ENCODE assay signal across 37 cellular contexts in the genomic region with DNA sequence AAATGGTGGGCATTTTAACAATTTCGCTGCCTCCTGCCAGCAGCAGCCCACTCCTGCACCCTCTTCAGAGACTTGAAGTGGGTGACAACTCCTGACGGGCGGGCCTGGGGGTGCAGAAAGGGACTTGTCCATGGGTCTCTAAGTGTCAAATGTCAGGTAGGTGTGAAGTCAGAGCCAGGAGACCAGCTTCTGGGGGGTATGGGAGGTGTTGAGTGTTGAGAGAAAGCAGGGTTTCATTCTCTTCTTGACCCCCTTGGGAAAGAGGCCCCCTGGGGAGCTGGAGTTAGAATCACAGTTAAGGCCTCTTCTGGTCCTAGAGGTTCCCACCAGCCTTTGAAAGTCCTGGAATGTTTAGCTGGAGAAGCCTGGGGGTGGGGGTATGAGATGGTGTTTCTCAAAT. TPM values are rescaled to one million over a fixed set of nuclear protein-coding genes. Genes with fewer than 3 reads are reported as not detected.
"Had no signal": no experiment of that assay in that cellular context is flagged by ENCODE, and none has a peak within 500 bp of the region (broad histone marks: within the 10 kb centered on the region; RNA-seq: fewer than 3 reads in every experiment).

No MANE protein-coding gene starts in this region.

- H3K27me3 Mint-ChIP-seq: activated CD4-positive, alpha-beta T cell treated with anti-CD3 and anti-CD28 coated beads for 36 hours; activated naive CD4-positive, alpha-beta T cell treated with anti-CD3 and anti-CD28 coated beads, Interleukin-2, amount 50 U/mL, for 24 hours; activated naive CD8-positive, alpha-beta T cell treated with anti-CD3 and anti-CD28 coated beads for 36 hours; activated naive CD8-positive, alpha-beta T cell treated with anti-CD3 and anti-CD28 coated beads, Interleukin-2, amount 50 U/mL, for 24 hours; brain had no signal

- H3K4me3 Mint-ChIP-seq: activated CD4-positive, alpha-beta memory T cell treated with anti-CD3 and anti-CD28 coated beads for 36 hours; activated CD4-positive, alpha-beta T cell treated with anti-CD3 and anti-CD28 coated beads for 36 hours; activated CD4-positive, alpha-beta T cell treated with anti-CD3 and anti-CD28 coated beads, Interleukin-2, amount 10 ng/mL, durations not matched to agents 24 days and 14 days; activated CD8-positive, alpha-beta memory T cell treated with anti-CD3 and anti-CD28 coated beads, Interleukin-2, amount 10 ng/mL, durations not matched to agents 7 days and 5 days; activated CD8-positive, alpha-beta T cell treated with anti-CD3 and anti-CD28 coated beads, Interleukin-2, amount 10 ng/mL, durations not matched to agents 7 days and 5 days; activated naive CD4-positive, alpha-beta T cell treated with anti-CD3 and anti-CD28 coated beads for 36 hours; activated naive CD4-positive, alpha-beta T cell treated with anti-CD3 and anti-CD28 coated beads, Interleukin-2, amount 50 U/mL, for 24 hours; activated naive CD8-positive, alpha-beta T cell treated with anti-CD3 and anti-CD28 coated beads for 36 hours; activated naive CD8-positive, alpha-beta T cell treated with anti-CD3 and anti-CD28 coated beads, Interleukin-2, amount 50 U/mL, for 24 hours; activated T-helper 1 cell treated with anti-CD3 and anti-CD28 coated beads, Interleukin-12 subunit alpha, Interleukin-12 subunit beta, Interleukin-2, Interleukin-4 antibody, amounts not matched to agents 30 ng/mL and 10 ng/mL and 1 ng/mL, durations not matched to agents 14 hours and 24 hours and 36 hours; brain; dendritic cell treated with granulocyte-macrophage colony-stimulating factor and Interleukin-4, amounts not matched to agents 40 ng/mL and 50 ng/mL, for 4 days had no signal

- H3K4me1 ChIP-seq: colonic mucosa, foreskin keratinocyte had no signal

- H3K9me3 ChIP-seq: adrenal gland, ascending aorta, breast epithelium, colonic mucosa, esophagus muscularis mucosa, gastrocnemius medialis, heart left ventricle had no signal

- H3K27me3 ChIP-seq: adrenal gland, ascending aorta, breast epithelium, cardiac muscle cell, colonic mucosa, esophagus muscularis mucosa, gastrocnemius medialis, heart left ventricle had no signal

- H3K4me1 Mint-ChIP-seq: activated CD4-positive, alpha-beta T cell treated with anti-CD3 and anti-CD28 coated beads for 36 hours; activated CD4-positive, alpha-beta T cell treated with anti-CD3 and anti-CD28 coated beads, Interleukin-2, amount 10 ng/mL, durations not matched to agents 24 days and 14 days; activated naive CD4-positive, alpha-beta T cell treated with anti-CD3 and anti-CD28 coated beads, Interleukin-2, amount 50 U/mL, for 24 hours; activated naive CD8-positive, alpha-beta T cell treated with anti-CD3 and anti-CD28 coated beads for 36 hours; activated naive CD8-positive, alpha-beta T cell treated with anti-CD3 and anti-CD28 coated beads, Interleukin-2, amount 50 U/mL, for 24 hours had no signal

- H3K9me3 Mint-ChIP-seq: activated CD4-positive, alpha-beta memory T cell treated with anti-CD3 and anti-CD28 coated beads for 36 hours; activated CD4-positive, alpha-beta T cell treated with anti-CD3 and anti-CD28 coated beads, Interleukin-2, amount 10 ng/mL, durations not matched to agents 24 days and 14 days; activated naive CD4-positive, alpha-beta T cell treated with anti-CD3 and anti-CD28 coated beads for 36 hours; activated naive CD4-positive, alpha-beta T cell treated with anti-CD3 and anti-CD28 coated beads, Interleukin-2, amount 50 U/mL, for 24 hours; activated naive CD8-positive, alpha-beta T cell treated with anti-CD3 and anti-CD28 coated beads for 36 hours; activated naive CD8-positive, alpha-beta T cell treated with anti-CD3 and anti-CD28 coated beads, Interleukin-2, amount 50 U/mL, for 24 hours; activated T-helper 1 cell treated with anti-CD3 and anti-CD28 coated beads, Interleukin-12 subunit alpha, Interleukin-12 subunit beta, Interleukin-2, Interleukin-4 antibody, amounts not matched to agents 30 ng/mL and 10 ng/mL and 1 ng/mL, durations not matched to agents 14 hours and 24 hours and 36 hours; activated T-helper 2 cell treated with anti-CD3 and anti-CD28 coated beads, Interferon-gamma antibody, Interleukin-2, Interleukin-4, amounts not matched to agents 10 μg/mL and 5 μg/mL and 100 μg/mL, durations not matched to agents 14 hours and 24 hours and 36 hours; brain; dendritic cell treated with granulocyte-macrophage colony-stimulating factor and Interleukin-4, amounts not matched to agents 40 ng/mL and 50 ng/mL, for 4 days had no signal

- H3K4me3 ChIP-seq: adrenal gland, ascending aorta, breast epithelium, cardiac muscle cell, colonic mucosa, dorsolateral prefrontal cortex, esophagus muscularis mucosa, gastrocnemius medialis, heart left ventricle had no signal

- DNase-seq: activated CD4-positive, alpha-beta memory T cell treated with anti-CD3 and anti-CD28 coated beads for 36 hours; activated CD4-positive, alpha-beta T cell treated with anti-CD3 and anti-CD28 coated beads for 36 hours; activated CD4-positive, alpha-beta T cell treated with anti-CD3 and anti-CD28 coated beads, Interleukin-2, amount 10 ng/mL, durations not matched to agents 24 days and 14 days; activated CD4-positive, CD25-positive, alpha-beta regulatory T cell; activated CD4-positive, CD25-positive, alpha-beta regulatory T cell treated with anti-CD3 and anti-CD28 coated beads, Interleukin-2, amount 50 U/mL, for 72 hours; activated CD8-positive, alpha-beta memory T cell treated with anti-CD3 and anti-CD28 coated beads, Interleukin-2, amount 10 ng/mL, durations not matched to agents 7 days and 5 days; activated CD8-positive, alpha-beta memory T cell treated with anti-CD3 and anti-CD28 coated beads, Interleukin-2, amount 50 U/mL, for 4 hours; activated CD8-positive, alpha-beta T cell treated with anti-CD3 and anti-CD28 coated beads, Interleukin-2, amount 10 ng/mL, durations not matched to agents 7 days and 5 days; activated effector memory CD4-positive, alpha-beta T cell treated with anti-CD3 and anti-CD28 coated beads, Interleukin-2, amount 50 U/mL, for 16 hours; activated naive CD4-positive, alpha-beta T cell treated with anti-CD3 and anti-CD28 coated beads for 36 hours; activated naive CD8-positive, alpha-beta T cell treated with anti-CD3 and anti-CD28 coated beads for 36 hours; activated naive CD8-positive, alpha-beta T cell treated with anti-CD3 and anti-CD28 coated beads, Interleukin-2, amount 50 U/mL, for 24 hours; activated T-cell treated with anti-CD3 and anti-CD28 coated beads, Interleukin-2, amount 50 U/mL, for 1 hour; activated T-cell treated with anti-CD3 and anti-CD28 coated beads, Interleukin-2, amount 50 U/mL, for 48 hours; adrenal gland; central memory CD4-positive, alpha-beta T cell; cerebellar nuclear complex; colonic mucosa; dorsolateral prefrontal cortex; effector memory CD4-positive, alpha-beta T cell; erythroblast; foreskin keratinocyte; gastrocnemius medialis; glutamatergic neuron; T-helper 2 cell had no signal

- H3K36me3 Mint-ChIP-seq: activated CD4-positive, alpha-beta memory T cell treated with anti-CD3 and anti-CD28 coated beads for 36 hours; activated CD8-positive, alpha-beta memory T cell treated with anti-CD3 and anti-CD28 coated beads, Interleukin-2, amount 10 ng/mL, durations not matched to agents 7 days and 5 days; activated naive CD4-positive, alpha-beta T cell treated with anti-CD3 and anti-CD28 coated beads, Interleukin-2, amount 50 U/mL, for 24 hours; activated naive CD8-positive, alpha-beta T cell treated with anti-CD3 and anti-CD28 coated beads for 36 hours; brain had no signal

- ATAC-seq: activated CD4-positive, alpha-beta T cell treated with anti-CD3 and anti-CD28 coated beads for 36 hours; activated CD8-positive, alpha-beta memory T cell treated with anti-CD3 and anti-CD28 coated beads, Interleukin-2, amount 10 ng/mL, durations not matched to agents 7 days and 5 days; activated CD8-positive, alpha-beta T cell treated with anti-CD3 and anti-CD28 coated beads, Interleukin-2, amount 10 ng/mL, durations not matched to agents 7 days and 5 days; activated naive CD8-positive, alpha-beta T cell treated with anti-CD3 and anti-CD28 coated beads, Interleukin-2, amount 50 U/mL, for 24 hours; foreskin keratinocyte; gastrocnemius medialis; heart left ventricle had no signal

- H3K36me3 ChIP-seq: adrenal gland, ascending aorta, breast epithelium, cardiac muscle cell, colonic mucosa, esophagus muscularis mucosa, gastrocnemius medialis, heart left ventricle had no signal

- H3K27ac Mint-ChIP-seq: activated CD4-positive, alpha-beta memory T cell treated with anti-CD3 and anti-CD28 coated beads for 36 hours; activated CD4-positive, alpha-beta T cell treated with anti-CD3 and anti-CD28 coated beads for 36 hours; activated CD4-positive, alpha-beta T cell treated with anti-CD3 and anti-CD28 coated beads, Interleukin-2, amount 10 ng/mL, durations not matched to agents 24 days and 14 days; activated CD8-positive, alpha-beta memory T cell treated with anti-CD3 and anti-CD28 coated beads, Interleukin-2, amount 10 ng/mL, durations not matched to agents 7 days and 5 days; activated CD8-positive, alpha-beta T cell treated with anti-CD3 and anti-CD28 coated beads, Interleukin-2, amount 10 ng/mL, durations not matched to agents 7 days and 5 days; activated naive CD4-positive, alpha-beta T cell treated with anti-CD3 and anti-CD28 coated beads for 36 hours; activated naive CD4-positive, alpha-beta T cell treated with anti-CD3 and anti-CD28 coated beads, Interleukin-2, amount 50 U/mL, for 24 hours; activated naive CD8-positive, alpha-beta T cell treated with anti-CD3 and anti-CD28 coated beads for 36 hours; activated naive CD8-positive, alpha-beta T cell treated with anti-CD3 and anti-CD28 coated beads, Interleukin-2, amount 50 U/mL, for 24 hours; activated T-helper 1 cell treated with anti-CD3 and anti-CD28 coated beads, Interleukin-12 subunit alpha, Interleukin-12 subunit beta, Interleukin-2, Interleukin-4 antibody, amounts not matched to agents 30 ng/mL and 10 ng/mL and 1 ng/mL, durations not matched to agents 14 hours and 24 hours and 36 hours; activated T-helper 2 cell treated with anti-CD3 and anti-CD28 coated beads, Interferon-gamma antibody, Interleukin-2, Interleukin-4, amounts not matched to agents 10 μg/mL and 5 μg/mL and 100 μg/mL, durations not matched to agents 14 hours and 24 hours and 36 hours; dendritic cell treated with granulocyte-macrophage colony-stimulating factor and Interleukin-4, amounts not matched to agents 40 ng/mL and 50 ng/mL, for 4 days had no signal

RNA-seq across cellular contexts. Expression of a gene that starts 25.5 kb away (rescaled TPM):
- total RNA-seq: activated CD4-positive, alpha-beta memory T cell treated with anti-CD3 and anti-CD28 coated beads for 36 hours; activated CD4-positive, alpha-beta T cell treated with anti-CD3 and anti-CD28 coated beads for 36 hours; activated CD4-positive, alpha-beta T cell treated with anti-CD3 and anti-CD28 coated beads, Interleukin-2, amount 10 ng/mL, durations not matched to agents 24 days and 14 days; activated CD8-positive, alpha-beta memory T cell treated with anti-CD3 and anti-CD28 coated beads for 36 hours; activated CD8-positive, alpha-beta memory T cell treated with anti-CD3 and anti-CD28 coated beads, Interleukin-2, amount 10 ng/mL, durations not matched to agents 7 days and 5 days; activated CD8-positive, alpha-beta T cell treated with anti-CD3 and anti-CD28 coated beads, Interleukin-2, amount 10 ng/mL, durations not matched to agents 7 days and 5 days; activated naive CD4-positive, alpha-beta T cell treated with anti-CD3 and anti-CD28 coated beads for 36 hours; activated naive CD8-positive, alpha-beta T cell treated with anti-CD3 and anti-CD28 coated beads for 36 hours; activated T-helper 1 cell treated with anti-CD3 and anti-CD28 coated beads, Interleukin-12 subunit alpha, Interleukin-12 subunit beta, Interleukin-2, Interleukin-4 antibody, amounts not matched to agents 30 ng/mL and 10 ng/mL and 1 ng/mL, durations not matched to agents 14 hours and 24 hours and 36 hours; activated T-helper 2 cell treated with anti-CD3 and anti-CD28 coated beads, Interferon-gamma antibody, Interleukin-2, Interleukin-4, amounts not matched to agents 10 μg/mL and 5 μg/mL and 100 μg/mL, durations not matched to agents 14 hours and 24 hours and 36 hours; adrenal gland; ascending aorta; breast epithelium; esophagus muscularis mucosa; gastrocnemius medialis; T-helper 1 cell treated with Interleukin-12 subunit alpha and Interleukin-12 subunit beta and Interleukin-4 antibody, amounts not matched to agents 30 ng/mL and 1 ng/mL, for 36 hours had no signal
